1 cellular context compared by ENCODE assay signal in genomic region chr1:37473431-37474050, GRCh38.
TF ChIP-seq lines count a peak whose summit lies in the region.

No MANE protein-coding gene starts in this region.

TF ChIP-seq in HepG2, 621 proteins besides CTCF, POLR2A, EP300 and RAD21 (continues in another document):
- TF ChIP-seq GMEB1 (CRISPR knock-in tag; IDR thresholded peaks at IDR 0.05; ENCODE audit: borderline replicate concordance) (no peak), SIN3B (IDR thresholded peaks at IDR 0.05; ENCODE audit: low read length) (no peak), XRCC5 (optimal IDR thresholded peaks at IDR 0.05; ENCODE audit: low read length) (peak; percentile 6), ZNF263 (CRISPR knock-in tag; IDR thresholded peaks at IDR 0.05) (peak; percentile 49; the same call in 1 of the 2 replicates), ZNF318 (CRISPR knock-in tag; IDR thresholded peaks at IDR 0.05) (no peak), ZNF770 (CRISPR knock-in tag; IDR thresholded peaks at IDR 0.05) (no peak), DR1 (CRISPR knock-in tag; IDR thresholded peaks at IDR 0.05) (no peak), ZNF646 (CRISPR knock-in tag; IDR thresholded peaks at IDR 0.05) (no peak), ZNF7 (CRISPR knock-in tag; IDR thresholded peaks at IDR 0.05) (no peak), ZBTB7B (CRISPR knock-in tag; IDR thresholded peaks at IDR 0.05) (no peak), ATF6 (CRISPR knock-in tag; conservative IDR thresholded peaks at IDR 0.05) (no peak), ZNF691 (CRISPR knock-in tag; IDR thresholded peaks at IDR 0.05; ENCODE audit: borderline replicate concordance, low read depth) (peak; percentile 70; the same call in 1 of the 2 replicates), ZSCAN21 (CRISPR knock-in tag; IDR thresholded peaks at IDR 0.05; ENCODE audit: borderline replicate concordance) (no peak), HDAC2 (CRISPR knock-in tag; IDR thresholded peaks at IDR 0.05) (0 out of 2 replicates have a peak, but pooled peaks have one; percentile 9), ZBTB44 (CRISPR knock-in tag; IDR thresholded peaks at IDR 0.05) (no peak), KAT8 (CRISPR knock-in tag; IDR thresholded peaks at IDR 0.05) (0 out of 2 replicates have a peak, but pooled peaks have one; percentile 7), TBP (CRISPR knock-in tag; IDR thresholded peaks at IDR 0.05) (no peak), RFXAP (CRISPR knock-in tag; IDR thresholded peaks at IDR 0.05; ENCODE audit: borderline replicate concordance) (no peak), PRPF4 (IDR thresholded peaks at IDR 0.05; ENCODE audit: low read depth, low read length, poor library complexity, severe bottlenecking) (no peak), NR2F2 (IDR thresholded peaks at IDR 0.05; ENCODE audit: borderline replicate concordance, low read depth) (peak; percentile 4; the same call in 1 of the 2 replicates), MAFK (conservative IDR thresholded peaks at IDR 0.05 in 1 of 2, IDR thresholded peaks at IDR 0.05 in 1 of 2; ENCODE audit: low read length in 2 of 2) (no peak), ZBTB34 (CRISPR knock-in tag; IDR thresholded peaks at IDR 0.05) (peak; percentile 58; the same call in 1 of the 2 replicates), CREB1 (IDR thresholded peaks at IDR 0.05) (no peak), CREB1 (CRISPR knock-in tag; IDR thresholded peaks at IDR 0.05) (peak; percentile 28; the same call in 1 of the 2 replicates)
